In the genomic region with DNA sequence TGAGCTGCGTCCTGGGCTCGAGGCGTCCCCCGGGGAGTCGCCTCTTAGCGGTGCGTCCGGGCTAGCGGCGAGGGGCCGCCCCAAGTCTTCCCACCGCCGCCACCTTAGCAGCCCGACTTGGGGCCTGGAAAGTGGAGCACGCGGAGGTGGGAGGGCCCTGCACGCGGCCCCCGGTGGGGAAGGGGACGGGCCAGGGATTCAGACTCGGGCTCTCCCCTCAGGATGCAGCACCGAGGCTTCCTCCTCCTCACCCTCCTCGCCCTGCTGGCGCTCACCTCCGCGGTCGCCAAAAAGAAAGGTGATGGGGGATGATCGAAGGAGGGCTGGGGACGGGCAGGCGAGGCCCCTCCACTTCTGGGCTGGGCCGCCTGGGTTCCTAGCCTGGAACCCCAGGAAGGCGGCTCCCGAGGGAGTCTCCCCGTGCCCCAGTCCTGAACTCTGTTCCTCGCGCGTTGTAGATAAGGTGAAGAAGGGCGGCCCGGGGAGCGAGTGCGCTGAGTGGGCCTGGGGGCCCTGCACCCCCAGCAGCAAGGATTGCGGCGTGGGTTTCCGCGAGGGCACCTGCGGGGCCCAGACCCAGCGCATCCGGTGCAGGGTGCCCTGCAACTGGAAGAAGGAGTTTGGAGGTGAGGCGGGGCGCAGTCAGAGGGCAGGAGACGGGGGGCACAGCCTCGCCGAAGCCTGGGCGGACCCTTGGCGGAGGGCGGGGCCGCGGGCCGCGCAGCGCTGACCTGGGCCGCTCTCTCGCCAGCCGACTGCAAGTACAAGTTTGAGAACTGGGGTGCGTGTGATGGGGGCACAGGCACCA, we compare ENCODE assay signal across 1 cellular context.
A peak's percentile ranks its signal among the peaks of the same experiment; 100 is the strongest.
TF ChIP-seq lines count a peak whose summit lies in the region.

No MANE protein-coding gene starts in this region.

TF ChIP-seq in WTC11, 78 proteins besides CTCF, POLR2A, EP300 and RAD21 (continued from another document and continues in another):
- TF ChIP-seq ZMAT4 (CRISPR knock-in tag; IDR thresholded peaks at IDR 0.05) = no peak
- no peak for TF ChIP-seq ZBTB21 (CRISPR knock-in tag; IDR thresholded peaks at IDR 0.05; ENCODE audit: borderline replicate concordance)
- TF ChIP-seq ZSCAN18 (CRISPR knock-in tag; IDR thresholded peaks at IDR 0.05) = no peak
- no peak for TF ChIP-seq HMGA2 (CRISPR knock-in tag; IDR thresholded peaks at IDR 0.05)
- TF ChIP-seq ZNF121 (CRISPR knock-in tag; IDR thresholded peaks at IDR 0.05) = 0 out of 2 replicates have a peak, but pooled peaks have one; percentile 19
- TF ChIP-seq ZNF281 (CRISPR knock-in tag; IDR thresholded peaks at IDR 0.05) = no peak; the same call in 1 of the 2 replicates
- 0 out of 2 replicates have a peak, but pooled peaks have one; percentile 49 for TF ChIP-seq TP53 (CRISPR knock-in tag; IDR thresholded peaks at IDR 0.05)
- TF ChIP-seq ZNF138 (CRISPR knock-in tag; conservative IDR thresholded peaks at IDR 0.05) = no peak
- TF ChIP-seq PRDM15 (CRISPR knock-in tag; IDR thresholded peaks at IDR 0.05) = no peak
- 0 out of 2 replicates have a peak, but pooled peaks have one; percentile 14 for TF ChIP-seq ETV6 (CRISPR knock-in tag; IDR thresholded peaks at IDR 0.05)
- no peak for TF ChIP-seq GTF2I (CRISPR knock-in tag; conservative IDR thresholded peaks at IDR 0.05)
- TF ChIP-seq ERG (CRISPR knock-in tag; IDR thresholded peaks at IDR 0.05) = no peak
- TF ChIP-seq SOX15 (CRISPR knock-in tag; IDR thresholded peaks at IDR 0.05) = no peak
- TF ChIP-seq ZNF423 (CRISPR knock-in tag; IDR thresholded peaks at IDR 0.05) = peak; percentile 47; the same call in 1 of the 2 replicates
- no peak for TF ChIP-seq ATF2 (CRISPR knock-in tag; IDR thresholded peaks at IDR 0.05; ENCODE audit: borderline replicate concordance, low read depth)
- peak; percentile 79 for TF ChIP-seq ARID4B (CRISPR knock-in tag; IDR thresholded peaks at IDR 0.05; ENCODE audit: borderline replicate concordance)
- TF ChIP-seq, protein P1, sequence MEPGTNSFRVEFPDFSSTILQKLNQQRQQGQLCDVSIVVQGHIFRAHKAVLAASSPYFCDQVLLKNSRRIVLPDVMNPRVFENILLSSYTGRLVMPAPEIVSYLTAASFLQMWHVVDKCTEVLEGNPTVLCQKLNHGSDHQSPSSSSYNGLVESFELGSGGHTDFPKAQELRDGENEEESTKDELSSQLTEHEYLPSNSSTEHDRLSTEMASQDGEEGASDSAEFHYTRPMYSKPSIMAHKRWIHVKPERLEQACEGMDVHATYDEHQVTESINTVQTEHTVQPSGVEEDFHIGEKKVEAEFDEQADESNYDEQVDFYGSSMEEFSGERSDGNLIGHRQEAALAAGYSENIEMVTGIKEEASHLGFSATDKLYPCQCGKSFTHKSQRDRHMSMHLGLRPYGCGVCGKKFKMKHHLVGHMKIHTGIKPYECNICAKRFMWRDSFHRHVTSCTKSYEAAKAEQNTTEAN (CRISPR knock-in tag; IDR thresholded peaks at IDR 0.05) = no peak
- no peak for TF ChIP-seq STAT6 (CRISPR knock-in tag; conservative IDR thresholded peaks at IDR 0.05; ENCODE audit: low read depth)
- TF ChIP-seq ZNF512 (CRISPR knock-in tag; IDR thresholded peaks at IDR 0.05; ENCODE audit: borderline replicate concordance) = no peak
- TF ChIP-seq SMAD3 (CRISPR knock-in tag; IDR thresholded peaks at IDR 0.05; ENCODE audit: borderline replicate concordance) = no peak
- 0 out of 2 replicates have a peak, but pooled peaks have one; percentile 16 for TF ChIP-seq SP1 (CRISPR knock-in tag; conservative IDR thresholded peaks at IDR 0.05)
- TF ChIP-seq ZNF416 (CRISPR knock-in tag; IDR thresholded peaks at IDR 0.05) = no peak
- no peak for TF ChIP-seq ZNF232 (CRISPR knock-in tag; IDR thresholded peaks at IDR 0.05)
- 0 out of 2 replicates have a peak, but pooled peaks have one; percentile 31 for TF ChIP-seq SMAD4 (CRISPR knock-in tag; IDR thresholded peaks at IDR 0.05)
